16 cellular contexts compared by ENCODE assay signal in genomic region chr4:19850909-19851308, GRCh38.
DNase-seq lines count a peak whose midpoint lies in the region; TF ChIP-seq lines count a peak whose summit lies in the region.
"Had no signal": no experiment of that assay in that cellular context is flagged by ENCODE, and none has a peak within 500 bp of the region (broad histone marks: within the 10 kb centered on the region; RNA-seq: fewer than 3 reads in every experiment).

No MANE protein-coding gene starts in this region.

- CTCF ChIA-PET in MCF 10A (lab: Yijun Ruan, JAX): interaction anchor here (0.7 to 0.8 kb wide), 2 partner anchors 205 to 1842 kb away, joined by 3 read pairs; no protein-coding TSS in a partner anchor

- H3K9me3 Mint-ChIP-seq in MCF 10A (ENCODE audit: unreplicated experiment): peaks cover 8% of the 10 kb centered on the region
- H3K9me3 Mint-ChIP-seq: activated naive CD4-positive, alpha-beta T cell treated with anti-CD3 and anti-CD28 coated beads, Interleukin-2, amount 50 U/mL, for 24 hours had no signal

- no peak overlapping the region for H3K9ac ChIP-seq in adipocyte (ENCODE audit: low read length)

- intact Hi-C loops in MCF 10A (cut with micrococcal nuclease): loop anchor here (1.0 to 10.0 kb wide), 5 partner anchors 364 to 626 kb away; no protein-coding TSS in a partner anchor
- intact Hi-C loops in breast epithelium (cut with DNase I; ENCODE audit: low total_unique reads): no loop called here
- intact Hi-C loops in left ventricle myocardium inferior (cut with micrococcal nuclease): no loop called here

- H3K4me3 Mint-ChIP-seq in MCF 10A (ENCODE audit: unreplicated experiment): no peak overlapping the region
- H3K4me3 Mint-ChIP-seq: activated naive CD4-positive, alpha-beta T cell treated with anti-CD3 and anti-CD28 coated beads, Interleukin-2, amount 50 U/mL, for 24 hours; effector memory CD8-positive, alpha-beta T cell; nephron had no signal

- no peaks in the 10 kb centered on the region for H3K27me3 Mint-ChIP-seq in MCF 10A (ENCODE audit: insufficient read depth, unreplicated experiment)
- H3K27me3 Mint-ChIP-seq: activated naive CD4-positive, alpha-beta T cell treated with anti-CD3 and anti-CD28 coated beads, Interleukin-2, amount 50 U/mL, for 24 hours; effector memory CD8-positive, alpha-beta T cell had no signal

- TF ChIP-seq POLR2A in breast epithelium (IDR thresholded peaks at IDR 0.05): no peak
- TF ChIP-seq POLR2A in erythroblast (IDR thresholded peaks at IDR 0.05; ENCODE audit: low read length): no peak

- peaks cover 7% of the 10 kb centered on the region for H3K4me1 Mint-ChIP-seq in MCF 10A (ENCODE audit: insufficient read depth, unreplicated experiment)
- H3K4me1 Mint-ChIP-seq: activated naive CD4-positive, alpha-beta T cell treated with anti-CD3 and anti-CD28 coated beads, Interleukin-2, amount 50 U/mL, for 24 hours; nephron had no signal

- TF ChIP-seq CTCF in MCF 10A (IDR thresholded peaks at IDR 0.05; ENCODE audit: unreplicated experiment): no peak
- TF ChIP-seq CTCF in breast epithelium (IDR thresholded peaks at IDR 0.05): no peak
- peak; percentile 16 for TF ChIP-seq CTCF in foreskin fibroblast (IDR thresholded peaks at IDR 0.05; ENCODE audit: low read depth, low read length)
- no peak for TF ChIP-seq CTCF in left ventricle myocardium inferior (IDR thresholded peaks at IDR 0.05; ENCODE audit: borderline replicate concordance)

- no peak overlapping the region for H3K27ac ChIP-seq in breast epithelium
- H3K27ac ChIP-seq in left ventricle myocardium inferior (replicated peaks): no peak overlapping the region
- H3K27ac ChIP-seq: A549 had no signal

- H3K36me3 ChIP-seq in breast epithelium: no peaks in the 10 kb centered on the region
- no peaks in the 10 kb centered on the region for H3K36me3 ChIP-seq in adipocyte (ENCODE audit: control insufficient read depth, insufficient read depth, low read length, severe bottlenecking)
- H3K36me3 ChIP-seq in left ventricle myocardium inferior: no peaks in the 10 kb centered on the region

- no peaks in the 10 kb centered on the region for H3K9me3 ChIP-seq in breast epithelium
- H3K9me3 ChIP-seq in adipocyte (ENCODE audit: control insufficient read depth, low read length): no peaks in the 10 kb centered on the region
- H3K9me3 ChIP-seq in left ventricle myocardium inferior (replicated peaks): peaks cover 15% of the 10 kb centered on the region
- H3K9me3 ChIP-seq: A549 had no signal

- H3K4me1 ChIP-seq in breast epithelium (no peaks in the 10 kb centered on the region), adipocyte (ENCODE audit: control insufficient read depth, insufficient read depth, low read length) (no peaks in the 10 kb centered on the region), left ventricle myocardium inferior (no peaks in the 10 kb centered on the region)
- H3K4me1 ChIP-seq: A549 had no signal

- BruUV-seq in MCF 10A (replicated peaks; lab: Mats Ljungman, UMichigan): no TSS peak

- peak overlapping the region; percentile 33 for H3K27ac Mint-ChIP-seq in MCF 10A (ENCODE audit: low read depth, unreplicated experiment)
- H3K27ac Mint-ChIP-seq: activated naive CD4-positive, alpha-beta T cell treated with anti-CD3 and anti-CD28 coated beads, Interleukin-2, amount 50 U/mL, for 24 hours; effector memory CD8-positive, alpha-beta T cell; nephron had no signal

- H3K4me3 ChIP-seq in breast epithelium: no peak overlapping the region
- no peak overlapping the region for H3K4me3 ChIP-seq in adipocyte (ENCODE audit: low read length)
- H3K4me3 ChIP-seq in foreskin fibroblast (ENCODE audit: low read depth in 1 of 2, low read length in 2 of 2): no peak overlapping the region
- H3K4me3 ChIP-seq in left ventricle myocardium inferior: no peak overlapping the region
- H3K4me3 ChIP-seq: A549 had no signal

- POLR2A ChIA-PET in MCF 10A (lab: Yijun Ruan, JAX): no interaction called here

- DNase-seq in MCF 10A (ENCODE audit: unreplicated experiment) (peak; percentile 77), breast epithelium (ENCODE audit: low spot score in 2 of 2) (no peak), adipocyte (ENCODE audit: low read depth) (peak; percentile 49), foreskin fibroblast (peak; percentile 75 to 85), cerebellum (ENCODE audit: low spot score) (no peak), erythroblast (lab: John Stamatoyannopoulos, UW) (no peak), epidermal melanocyte (ENCODE audit: insufficient read length, low spot score) (no peak), left ventricle myocardium inferior (no peak)
- DNase-seq: effector memory CD8-positive, alpha-beta T cell; NCI-H1694; NK-92 treated with Interleukin-12 subunit alpha and Interleukin-12 subunit beta, amount 100 ng/mL, for 24 hours; stimulated activated naive CD8-positive, alpha-beta T cell treated with anti-CD3 and anti-CD28 coated beads, Interleukin-15, Interleukin-2, amounts not matched to agents 100 U/mL and 50 U/mL, for 24 hours; T-helper 2 cell had no signal

- H3K27me3 ChIP-seq in breast epithelium: no peaks in the 10 kb centered on the region
- H3K27me3 ChIP-seq in adipocyte (replicated peaks; ENCODE audit: control insufficient read depth, insufficient read depth, low read length): no peaks in the 10 kb centered on the region
- no peaks in the 10 kb centered on the region for H3K27me3 ChIP-seq in left ventricle myocardium inferior (ENCODE audit: low read depth)

- H3K36me3 Mint-ChIP-seq in MCF 10A (ENCODE audit: insufficient read depth, unreplicated experiment): no peaks in the 10 kb centered on the region
- H3K36me3 Mint-ChIP-seq: activated naive CD4-positive, alpha-beta T cell treated with anti-CD3 and anti-CD28 coated beads, Interleukin-2, amount 50 U/mL, for 24 hours had no signal

Comparison
In these comparisons a context has a peak if more than half of its experiments do, and no peak if none do; other contexts are left out.
1. DNase-seq: peak in MCF 10A (single experiment), adipocyte (single experiment) and foreskin fibroblast (2 of 2); none in breast epithelium (0 of 2), cerebellum (single experiment), erythroblast (0 of 2), epidermal melanocyte (single experiment) and left ventricle myocardium inferior (single experiment).